ENCODE assay signal across 28 cellular contexts in the genomic region with DNA sequence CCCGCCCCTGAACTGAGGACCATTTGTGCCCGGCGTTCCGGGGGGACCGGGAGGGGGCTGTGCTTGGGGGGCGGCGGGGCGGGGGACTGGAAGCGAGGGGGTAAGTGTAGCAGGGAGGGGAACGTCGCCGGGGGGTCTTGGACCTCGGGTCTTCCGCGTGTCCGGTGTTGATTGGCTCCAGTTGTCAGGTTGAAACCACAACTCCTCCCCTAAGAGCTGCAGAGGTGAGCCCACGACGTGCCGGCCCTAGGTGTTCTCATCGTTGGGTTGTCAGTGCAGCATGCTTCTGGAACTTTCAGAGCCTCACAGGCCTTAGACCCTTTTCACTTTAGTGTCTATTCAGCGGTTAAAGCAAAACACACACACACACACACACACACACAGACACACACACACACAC. TPM values are rescaled to one million over a fixed set of nuclear protein-coding genes. Genes with fewer than 3 reads are reported as not detected.
"Had no signal": no experiment of that assay in that cellular context is flagged by ENCODE, and none has a peak within 500 bp of the region (broad histone marks: within the 10 kb centered on the region; RNA-seq: fewer than 3 reads in every experiment).

No MANE protein-coding gene starts in this region.

- H3K4me3 Mint-ChIP-seq: activated CD4-positive, alpha-beta T cell treated with anti-CD3 and anti-CD28 coated beads, Interleukin-2, amount 10 ng/mL, durations not matched to agents 7 days and 5 days; activated CD8-positive, alpha-beta memory T cell treated with anti-CD3 and anti-CD28 coated beads, Interleukin-2, amount 10 ng/mL, durations not matched to agents 7 days and 5 days; activated CD8-positive, alpha-beta T cell treated with anti-CD3 and anti-CD28 coated beads for 36 hours; activated naive CD4-positive, alpha-beta T cell treated with anti-CD3 and anti-CD28 coated beads, Interleukin-2, amount 50 U/mL, for 24 hours; dendritic cell treated with granulocyte-macrophage colony-stimulating factor and Interleukin-4, amounts not matched to agents 40 ng/mL and 50 ng/mL, for 4 days had no signal

- FAIRE-seq: islet of Langerhans had no signal

- H3K4me3 ChIP-seq: body of pancreas, cardiac muscle cell, ovary, prostate gland, spleen, testis, vagina had no signal

- H3K36me3 ChIP-seq: cardiac muscle cell, ovary, prostate gland, spleen, vagina had no signal

- DNase-seq: activated CD4-positive, alpha-beta T cell treated with anti-CD3 and anti-CD28 coated beads, Interleukin-2, amount 10 ng/mL, durations not matched to agents 7 days and 5 days; activated CD4-positive, CD25-positive, alpha-beta regulatory T cell treated with anti-CD3 and anti-CD28 coated beads, Interleukin-2, amount 50 U/mL, for 72 hours; activated CD8-positive, alpha-beta memory T cell treated with anti-CD3 and anti-CD28 coated beads, Interleukin-2, amount 10 ng/mL, durations not matched to agents 7 days and 5 days; activated CD8-positive, alpha-beta T cell treated with anti-CD3 and anti-CD28 coated beads for 36 hours; activated gamma-delta T cell treated with Interleukin-2 at 50 U/mL for 16 hours; activated T-cell treated with anti-CD3 and anti-CD28 coated beads for 4 hours; anterior cingulate cortex; body of pancreas; effector CD8-positive, alpha-beta T cell; left cardiac atrium; mesenchymal stem cell; naive B cell; stimulated activated CD4-positive, alpha-beta T cell treated with anti-CD3 and anti-CD28 coated beads, Interleukin-4, amount 100 ng/mL, for 1 hour; stimulated activated naive CD4-positive, alpha-beta T cell; testis; trophoblast cell had no signal

- H3K9me3 Mint-ChIP-seq: activated CD4-positive, alpha-beta T cell treated with anti-CD3 and anti-CD28 coated beads, Interleukin-2, amount 10 ng/mL, durations not matched to agents 7 days and 5 days; activated CD8-positive, alpha-beta T cell treated with anti-CD3 and anti-CD28 coated beads for 36 hours; activated naive CD4-positive, alpha-beta T cell treated with anti-CD3 and anti-CD28 coated beads, Interleukin-2, amount 50 U/mL, for 24 hours; dendritic cell treated with granulocyte-macrophage colony-stimulating factor and Interleukin-4, amounts not matched to agents 40 ng/mL and 50 ng/mL, for 4 days had no signal

- ATAC-seq: activated CD8-positive, alpha-beta memory T cell treated with anti-CD3 and anti-CD28 coated beads, Interleukin-2, amount 10 ng/mL, durations not matched to agents 7 days and 5 days; activated CD8-positive, alpha-beta T cell treated with anti-CD3 and anti-CD28 coated beads for 36 hours; body of pancreas; left cardiac atrium had no signal

- H3K27ac ChIP-seq: body of pancreas, cardiac muscle cell, foreskin keratinocyte, ovary, prostate gland, spleen, testis, vagina, VCaP had no signal

- H3K4me1 ChIP-seq: foreskin keratinocyte, prostate gland had no signal

- H3K36me3 Mint-ChIP-seq: activated CD8-positive, alpha-beta memory T cell treated with anti-CD3 and anti-CD28 coated beads, Interleukin-2, amount 10 ng/mL, durations not matched to agents 7 days and 5 days had no signal

- H3K27ac Mint-ChIP-seq: activated CD4-positive, alpha-beta T cell treated with anti-CD3 and anti-CD28 coated beads, Interleukin-2, amount 10 ng/mL, durations not matched to agents 7 days and 5 days; activated CD8-positive, alpha-beta memory T cell treated with anti-CD3 and anti-CD28 coated beads, Interleukin-2, amount 10 ng/mL, durations not matched to agents 7 days and 5 days; activated CD8-positive, alpha-beta T cell treated with anti-CD3 and anti-CD28 coated beads for 36 hours; activated naive CD4-positive, alpha-beta T cell treated with anti-CD3 and anti-CD28 coated beads, Interleukin-2, amount 50 U/mL, for 24 hours; dendritic cell treated with granulocyte-macrophage colony-stimulating factor and Interleukin-4, amounts not matched to agents 40 ng/mL and 50 ng/mL, for 4 days had no signal

- H3K9me3 ChIP-seq: body of pancreas, ovary, prostate gland, spleen, testis, vagina had no signal

- H3K27me3 ChIP-seq: foreskin keratinocyte, testis had no signal

RNA-seq across cellular contexts. Expression of a gene that starts 6.6 kb away (rescaled TPM):
- total RNA-seq: activated CD4-positive, alpha-beta T cell treated with anti-CD3 and anti-CD28 coated beads, Interleukin-2, amount 10 ng/mL, durations not matched to agents 7 days and 5 days; activated CD8-positive, alpha-beta T cell treated with anti-CD3 and anti-CD28 coated beads for 36 hours; body of pancreas; cardiac muscle cell; left cardiac atrium; spleen; T-helper 2 cell treated with Interferon-gamma antibody and Interleukin-4, amounts not matched to agents 100 ng/mL and 5 ng/mL, for 36 hours; vagina had no signal
- polyA plus RNA-seq: esophagus, ovary had no signal

RNA-seq across cellular contexts. Expression of a gene that starts 23.9 kb away (rescaled TPM):
- total RNA-seq: activated CD4-positive, alpha-beta T cell treated with anti-CD3 and anti-CD28 coated beads, Interleukin-2, amount 10 ng/mL, durations not matched to agents 7 days and 5 days; activated CD8-positive, alpha-beta memory T cell treated with anti-CD3 and anti-CD28 coated beads, Interleukin-2, amount 10 ng/mL, durations not matched to agents 7 days and 5 days; activated CD8-positive, alpha-beta T cell treated with anti-CD3 and anti-CD28 coated beads for 36 hours; body of pancreas; cardiac muscle cell; spleen; T-helper 2 cell treated with Interferon-gamma antibody and Interleukin-4, amounts not matched to agents 100 ng/mL and 5 ng/mL, for 36 hours; testis; vagina had no signal
- polyA plus RNA-seq: cardiac muscle cell had no signal
